30 cellular contexts compared by ENCODE assay signal in the genomic region with DNA sequence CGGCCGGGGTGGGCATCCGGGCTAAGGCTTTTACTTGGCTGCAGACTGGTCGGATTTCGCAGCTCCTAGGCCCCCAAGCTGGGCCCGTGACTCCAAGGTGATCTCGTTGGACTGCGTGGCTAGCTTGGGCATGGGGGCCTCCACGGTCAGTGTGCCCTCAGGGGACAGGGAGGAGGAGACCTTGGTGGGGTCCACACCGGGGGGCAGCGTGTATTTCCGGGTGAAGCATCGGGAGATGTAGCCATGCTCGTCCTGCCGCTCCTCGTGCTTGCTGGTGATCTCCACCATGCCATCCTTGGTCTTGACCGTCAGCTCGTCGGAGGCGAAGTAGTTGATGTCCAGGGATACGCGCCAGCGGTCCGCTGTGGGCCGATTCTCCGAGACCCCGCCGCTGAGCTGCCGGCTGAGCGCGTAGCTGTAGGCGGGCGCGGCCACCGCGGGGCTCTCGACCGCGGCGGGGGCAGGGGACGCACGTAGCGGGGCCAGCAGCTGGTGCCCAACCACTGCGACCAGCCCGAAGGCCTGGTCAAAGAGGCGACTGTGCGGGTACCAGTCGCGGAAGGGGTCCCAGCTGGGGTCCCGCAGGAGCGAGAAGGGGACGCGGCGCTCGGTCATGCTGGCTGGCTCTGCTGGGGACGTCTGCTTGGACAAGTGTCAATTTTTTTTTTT. TPM values are rescaled to one million over a fixed set of nuclear protein-coding genes. Genes with fewer than 3 reads are reported as not detected.
"Had no signal": no experiment of that assay in that cellular context is flagged by ENCODE, and none has a peak within 500 bp of the region (broad histone marks: within the 10 kb centered on the region; RNA-seq: fewer than 3 reads in every experiment).

No MANE protein-coding gene starts in this region.

- H3K36me3 ChIP-seq: esophagus squamous epithelium, heart left ventricle, right lobe of liver, thyroid gland, upper lobe of right lung had no signal

- H3K36me3 Mint-ChIP-seq: activated CD8-positive, alpha-beta memory T cell treated with anti-CD3 and anti-CD28 coated beads, Interleukin-2, amount 10 ng/mL, durations not matched to agents 7 days and 5 days; brain; natural killer cell had no signal

- H3K4me3 Mint-ChIP-seq: activated CD4-positive, alpha-beta T cell treated with anti-CD3 and anti-CD28 coated beads, Interleukin-2, amount 10 ng/mL, durations not matched to agents 7 days and 5 days; activated CD8-positive, alpha-beta memory T cell treated with anti-CD3 and anti-CD28 coated beads, Interleukin-2, amount 10 ng/mL, durations not matched to agents 7 days and 5 days; activated CD8-positive, alpha-beta T cell treated with anti-CD3 and anti-CD28 coated beads for 36 hours; brain; natural killer cell; T-helper 2 cell treated with Interferon-gamma antibody and Interleukin-4, amounts not matched to agents 5 μg/mL and 100 μg/mL, for 36 hours had no signal

- H3K9me3 ChIP-seq: esophagus squamous epithelium, heart left ventricle, right lobe of liver, thyroid gland, upper lobe of right lung had no signal

- H3K9me3 Mint-ChIP-seq: activated CD4-positive, alpha-beta T cell treated with anti-CD3 and anti-CD28 coated beads, Interleukin-2, amount 10 ng/mL, durations not matched to agents 7 days and 5 days; activated CD8-positive, alpha-beta T cell treated with anti-CD3 and anti-CD28 coated beads for 36 hours; activated naive CD8-positive, alpha-beta T cell treated with anti-CD3 and anti-CD28 coated beads, Interleukin-2, amount 50 U/mL, for 24 hours; effector memory CD8-positive, alpha-beta T cell; natural killer cell; stimulated activated naive CD8-positive, alpha-beta T cell treated with anti-CD3 and anti-CD28 coated beads, Interleukin-15, Interleukin-2, amounts not matched to agents 100 ng/mL and 50 ng/mL, for 24 hours; T-helper 2 cell treated with Interferon-gamma antibody and Interleukin-4, amounts not matched to agents 5 μg/mL and 100 μg/mL, for 36 hours had no signal

- H3K27ac Mint-ChIP-seq: activated CD8-positive, alpha-beta memory T cell treated with anti-CD3 and anti-CD28 coated beads, Interleukin-2, amount 10 ng/mL, durations not matched to agents 7 days and 5 days; activated CD8-positive, alpha-beta T cell treated with anti-CD3 and anti-CD28 coated beads for 36 hours; brain; effector memory CD8-positive, alpha-beta T cell; natural killer cell; progenitor cell of endocrine pancreas; stimulated activated naive CD8-positive, alpha-beta T cell treated with anti-CD3 and anti-CD28 coated beads, Interleukin-15, Interleukin-2, amounts not matched to agents 100 ng/mL and 50 ng/mL, for 24 hours; T-helper 2 cell treated with Interferon-gamma antibody and Interleukin-4, amounts not matched to agents 5 μg/mL and 100 μg/mL, for 36 hours had no signal

- H3K4me1 ChIP-seq: right lobe of liver, upper lobe of right lung had no signal

- H3K27ac ChIP-seq: dorsolateral prefrontal cortex, esophagus squamous epithelium, heart left ventricle, right lobe of liver, skin epidermis, thyroid gland, upper lobe of right lung, VCaP had no signal

- H3K27me3 ChIP-seq: esophagus squamous epithelium, heart left ventricle, right lobe of liver, thyroid gland, upper lobe of right lung had no signal

- H3K4me3 ChIP-seq: esophagus squamous epithelium, right lobe of liver, skin epidermis, thyroid gland, upper lobe of right lung had no signal

- DNase-seq: activated CD4-positive, alpha-beta T cell treated with anti-CD3 and anti-CD28 coated beads, Interleukin-2, amount 10 ng/mL, durations not matched to agents 7 days and 5 days; activated CD4-positive, CD25-positive, alpha-beta regulatory T cell treated with anti-CD3 and anti-CD28 coated beads, Interleukin-2, amount 50 U/mL, for 72 hours; activated CD8-positive, alpha-beta memory T cell treated with anti-CD3 and anti-CD28 coated beads, Interleukin-2, amount 10 ng/mL, durations not matched to agents 7 days and 5 days; activated CD8-positive, alpha-beta T cell treated with anti-CD3 and anti-CD28 coated beads for 36 hours; activated gamma-delta T cell; activated naive CD4-positive, alpha-beta T cell treated with anti-CD3 and anti-CD28 coated beads, Interleukin-2, amount 50 U/mL, for 16 hours; activated naive CD8-positive, alpha-beta T cell treated with anti-CD3 and anti-CD28 coated beads, Interleukin-2, amount 50 U/mL, for 24 hours; activated T-cell treated with anti-CD3 and anti-CD28 coated beads for 4 hours; caudate nucleus; dorsolateral prefrontal cortex; effector memory CD8-positive, alpha-beta T cell; esophagus squamous epithelium; heart left ventricle; islet precursor cell; natural killer cell; right lobe of liver; stimulated activated CD4-positive, alpha-beta T cell treated with anti-CD3 and anti-CD28 coated beads, Interleukin-1b, Interleukin-23, amount 100 ng/mL, for 48 hours; substantia nigra; thyroid gland; upper lobe of right lung had no signal

- H3K27me3 Mint-ChIP-seq: activated CD4-positive, alpha-beta T cell treated with anti-CD3 and anti-CD28 coated beads, Interleukin-2, amount 10 ng/mL, durations not matched to agents 7 days and 5 days; activated CD8-positive, alpha-beta memory T cell treated with anti-CD3 and anti-CD28 coated beads, Interleukin-2, amount 10 ng/mL, durations not matched to agents 7 days and 5 days; activated CD8-positive, alpha-beta T cell treated with anti-CD3 and anti-CD28 coated beads for 36 hours; activated naive CD8-positive, alpha-beta T cell treated with anti-CD3 and anti-CD28 coated beads, Interleukin-2, amount 50 U/mL, for 24 hours; effector memory CD8-positive, alpha-beta T cell; progenitor cell of endocrine pancreas; stimulated activated naive CD8-positive, alpha-beta T cell treated with anti-CD3 and anti-CD28 coated beads, Interleukin-15, Interleukin-2, amounts not matched to agents 100 ng/mL and 50 ng/mL, for 24 hours had no signal

- ATAC-seq: activated CD8-positive, alpha-beta memory T cell treated with anti-CD3 and anti-CD28 coated beads, Interleukin-2, amount 10 ng/mL, durations not matched to agents 7 days and 5 days; activated CD8-positive, alpha-beta T cell treated with anti-CD3 and anti-CD28 coated beads for 36 hours; activated naive CD8-positive, alpha-beta T cell treated with anti-CD3 and anti-CD28 coated beads, Interleukin-2, amount 50 U/mL, for 24 hours; effector memory CD8-positive, alpha-beta T cell; heart left ventricle; left lobe of liver; natural killer cell; right lobe of liver; upper lobe of right lung had no signal

RNA-seq across cellular contexts. Expression of a gene that starts 0.9 kb away (rescaled TPM):
- total RNA-seq: fibroblast of villous mesenchyme, left lobe of liver, osteocyte had no signal

RNA-seq across cellular contexts. Expression of a gene that starts 30.5 kb away (rescaled TPM):
- total RNA-seq: lung microvascular endothelial cell had no signal

RNA-seq across cellular contexts. Expression of a gene that starts 34.0 kb away (rescaled TPM):
- total RNA-seq: fibroblast of villous mesenchyme had no signal
